Comparison of ENCODE assay signal across 12 cellular contexts in the genomic region with DNA sequence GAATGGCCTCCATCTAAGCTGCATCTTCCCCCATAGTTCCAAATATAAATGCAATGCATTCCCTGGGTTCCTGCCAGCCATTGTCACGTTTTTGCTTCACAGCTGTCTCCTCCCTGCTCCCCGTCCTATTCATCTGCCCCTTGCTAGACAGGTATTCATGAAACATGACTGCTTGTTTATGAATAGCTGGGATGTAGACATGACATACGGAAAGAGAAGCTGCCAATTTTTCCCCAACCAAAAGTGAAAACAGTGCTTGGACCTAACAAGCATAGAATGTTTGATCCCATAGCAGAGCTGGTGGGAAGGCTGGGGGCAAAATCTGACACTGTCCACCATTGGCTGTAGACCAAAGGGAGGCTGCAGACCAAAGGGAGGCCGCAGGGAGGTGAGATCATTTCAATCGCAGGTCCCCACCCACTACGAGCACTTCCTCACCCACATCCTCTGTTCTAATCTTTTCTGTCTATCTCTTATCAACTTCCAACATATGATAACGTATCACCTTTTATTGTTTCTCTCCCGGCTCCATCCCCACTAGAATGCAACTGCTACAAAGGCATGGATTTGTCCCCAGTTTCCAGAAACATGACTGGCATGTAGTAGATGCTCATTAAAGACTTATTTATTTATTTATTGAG. TPM values are rescaled to one million over a fixed set of nuclear protein-coding genes. Genes with fewer than 3 reads are reported as not detected.
"Had no signal": no experiment of that assay in that cellular context is flagged by ENCODE, and none has a peak within 500 bp of the region (broad histone marks: within the 10 kb centered on the region; RNA-seq: fewer than 3 reads in every experiment).

No MANE protein-coding gene starts in this region.

- H3K36me3 Mint-ChIP-seq: activated naive CD4-positive, alpha-beta T cell treated with anti-CD3 and anti-CD28 coated beads, Interleukin-2, amount 10 ng/mL, durations not matched to agents 7 days and 5 days; mesothelial cell of epicardium; naive B cell; stimulated activated effector memory CD8-positive, alpha-beta T cell treated with anti-CD3 and anti-CD28 coated beads, Interleukin-12 subunit alpha, Interleukin-12 subunit beta, amount 100 ng/mL, for 72 hours had no signal

- DNase-seq: activated CD4-positive, CD25-positive, alpha-beta regulatory T cell treated with anti-CD3 and anti-CD28 coated beads, Interleukin-2, amount 50 U/mL, for 72 hours; activated naive CD4-positive, alpha-beta T cell treated with anti-CD3 and anti-CD28 coated beads, Interleukin-2, amount 10 ng/mL, durations not matched to agents 7 days and 5 days; activated T-cell treated with anti-CD3 and anti-CD28 coated beads, Interleukin-2, amount 50 U/mL, for 1 hour; foreskin melanocyte; naive B cell; thyroid gland; uterus had no signal

- H3K27ac Mint-ChIP-seq: activated naive CD4-positive, alpha-beta T cell treated with anti-CD3 and anti-CD28 coated beads, Interleukin-2, amount 10 ng/mL, durations not matched to agents 7 days and 5 days; mesothelial cell of epicardium; naive B cell; stimulated activated effector memory CD8-positive, alpha-beta T cell treated with anti-CD3 and anti-CD28 coated beads, Interleukin-12 subunit alpha, Interleukin-12 subunit beta, amount 100 ng/mL, for 72 hours had no signal

- H3K9me3 ChIP-seq: ascending aorta, thyroid gland, uterus had no signal

- H3K4me3 ChIP-seq: ascending aorta, thyroid gland, uterus had no signal

- H3K27ac ChIP-seq: ascending aorta, parathyroid adenoma, thyroid gland, uterus had no signal

- H3K4me1 Mint-ChIP-seq: naive B cell; stimulated activated effector memory CD8-positive, alpha-beta T cell treated with anti-CD3 and anti-CD28 coated beads, Interleukin-12 subunit alpha, Interleukin-12 subunit beta, amount 100 ng/mL, for 72 hours had no signal

- H3K27me3 ChIP-seq: ascending aorta, thyroid gland had no signal

- ATAC-seq: stimulated activated effector memory CD8-positive, alpha-beta T cell treated with anti-CD3 and anti-CD28 coated beads, Interleukin-12 subunit alpha, Interleukin-12 subunit beta, amount 100 ng/mL, for 72 hours had no signal

- H3K36me3 ChIP-seq: ascending aorta, thyroid gland, uterus had no signal

- H3K27me3 Mint-ChIP-seq: activated naive CD4-positive, alpha-beta T cell treated with anti-CD3 and anti-CD28 coated beads, Interleukin-2, amount 10 ng/mL, durations not matched to agents 7 days and 5 days had no signal

- H3K4me1 ChIP-seq: ascending aorta, parathyroid adenoma, thyroid gland, uterus had no signal

- H3K9ac ChIP-seq: parathyroid adenoma had no signal

- H3K4me3 Mint-ChIP-seq: activated naive CD4-positive, alpha-beta T cell treated with anti-CD3 and anti-CD28 coated beads, Interleukin-2, amount 10 ng/mL, durations not matched to agents 7 days and 5 days; mesothelial cell of epicardium; naive B cell; stimulated activated effector memory CD8-positive, alpha-beta T cell treated with anti-CD3 and anti-CD28 coated beads, Interleukin-12 subunit alpha, Interleukin-12 subunit beta, amount 100 ng/mL, for 72 hours had no signal

- H3K9me3 Mint-ChIP-seq: activated naive CD4-positive, alpha-beta T cell treated with anti-CD3 and anti-CD28 coated beads, Interleukin-2, amount 10 ng/mL, durations not matched to agents 7 days and 5 days; mesothelial cell of epicardium; stimulated activated effector memory CD8-positive, alpha-beta T cell treated with anti-CD3 and anti-CD28 coated beads, Interleukin-12 subunit alpha, Interleukin-12 subunit beta, amount 100 ng/mL, for 72 hours had no signal

RNA-seq across cellular contexts. Expression of a gene that starts 8.5 kb away (rescaled TPM):
- total RNA-seq: T-helper 1 cell treated with Interleukin-12 subunit alpha and Interleukin-12 subunit beta and Interleukin-4 antibody, amounts not matched to agents 30 ng/mL and 1 ng/mL, for 36 hours had no signal
